12 cellular contexts compared by ENCODE assay signal in the genomic region with DNA sequence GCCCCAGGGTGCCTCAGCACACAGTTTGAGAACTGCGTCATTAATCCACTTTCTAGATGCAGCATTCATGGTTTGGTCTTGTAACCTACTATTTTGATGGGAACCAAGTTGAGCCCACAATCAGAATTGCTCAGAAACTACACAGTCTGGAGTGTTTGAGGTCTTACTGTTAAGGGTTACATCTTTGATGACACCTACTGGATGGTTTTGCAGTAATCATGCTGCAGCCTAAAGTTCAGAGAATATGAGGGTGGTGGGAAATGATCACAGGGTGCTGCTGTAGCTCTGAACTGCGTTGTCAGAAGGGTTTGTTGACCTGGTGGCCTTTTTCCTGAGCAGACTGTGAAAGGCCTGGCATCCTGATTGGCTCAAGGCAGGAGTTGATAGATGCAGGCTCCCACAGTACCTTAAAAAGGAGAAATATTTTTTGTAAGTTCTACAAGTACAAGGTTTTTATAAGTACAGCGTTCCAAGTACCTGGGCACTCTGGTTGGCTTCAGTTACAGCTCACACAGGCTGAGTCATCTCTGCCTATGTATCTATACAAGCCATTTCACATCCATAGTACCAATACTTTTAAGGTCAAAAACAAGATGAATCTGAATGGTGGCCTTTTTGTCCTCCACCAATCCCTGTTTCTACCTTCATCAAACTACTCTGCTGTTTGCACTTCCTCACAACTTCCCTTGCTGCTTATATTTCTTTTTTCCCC.
DNase-seq lines count a peak whose midpoint lies in the region; ATAC-seq, FAIRE-seq and TF ChIP-seq lines count a peak whose summit lies in the region.
"Had no signal": no experiment of that assay in that cellular context is flagged by ENCODE, and none has a peak within 500 bp of the region (broad histone marks: within the 10 kb centered on the region; RNA-seq: fewer than 3 reads in every experiment).

No MANE protein-coding gene starts in this region.

- H3K4me1 ChIP-seq in ascending aorta (peaks cover 0 to 4% of the 10 kb centered on the region in 2 donors), sigmoid colon (peaks cover 0 to 5% (median 0%) of the 10 kb centered on the region in 4 donors)

- H3K9me3 ChIP-seq in ascending aorta (no peaks in the 10 kb centered on the region), sigmoid colon (no peaks in the 10 kb centered on the region)
- H3K9me3 ChIP-seq: HAP-1, testis had no signal

- TF ChIP-seq EP300 in sigmoid colon (IDR thresholded peaks at IDR 0.05) = no peak

- intact Hi-C loops in ascending aorta (cut with DNase I) (loop anchor here (1.0 kb wide), 1 partner anchor 106 kb away; no protein-coding TSS in a partner anchor), sigmoid colon (cut with DNase I) (loop anchor here (2.0 kb wide), 1 partner anchor 106 kb away; no protein-coding TSS in a partner anchor)

- TF ChIP-seq POLR2A in GM12891 (IDR thresholded peaks at IDR 0.05; ENCODE audit: low read depth, low read length) (no peak), sigmoid colon (IDR thresholded peaks at IDR 0.05) (no peak)

- no peaks in the 10 kb centered on the region for H3K27me3 ChIP-seq in ascending aorta
- H3K27me3 ChIP-seq in sigmoid colon = no peaks in the 10 kb centered on the region
- H3K27me3 ChIP-seq: cardiac muscle cell, testis had no signal

- TF ChIP-seq CTCF in ascending aorta (IDR thresholded peaks at IDR 0.05) (no peak), omental fat pad (IDR thresholded peaks at IDR 0.05) (no peak), sigmoid colon (IDR thresholded peaks at IDR 0.05) (no peak)

- H3K36me3 ChIP-seq in ascending aorta (peaks cover 15 to 36% of the 10 kb centered on the region in 2 donors), sigmoid colon (peaks cover 0 to 77% (median 22%) of the 10 kb centered on the region in 4 donors)

- no peak for DNase-seq in GM12891 (ENCODE audit: insufficient read length, low spot score)
- peak; percentile 37 for DNase-seq in HT1080 (ENCODE audit: low read depth)
- DNase-seq in ascending aorta (ENCODE audit: low spot score in 2 of 2) = no peak
- DNase-seq in omental fat pad (ENCODE audit: low spot score) = no peak
- DNase-seq in DMS 273 treated with DMSO at 0.1 percent for 48 hours (lab: John Stamatoyannopoulos, UW) = no peak
- DNase-seq in sigmoid colon = no peak
- DNase-seq in SIG-M5 (lab: John Stamatoyannopoulos, UW) = no peak
- DNase-seq: NCI-H524 treated with DMSO at 0.1 percent for 48 hours had no signal

- FAIRE-seq in GM12891 (lab: Jason Lieb, UNC) = peak; percentile 13

- WGBS in sigmoid colon, 2 donors = 93 to 97% methylated on average over 3 of the region's 3 CpGs

- H3K4me3 ChIP-seq in ascending aorta (no peak overlapping the region), sigmoid colon (no peak overlapping the region)
- H3K4me3 ChIP-seq: cardiac muscle cell, HAP-1, testis had no signal

- H3K27ac ChIP-seq in ascending aorta = peak overlapping the region; percentile 31 to 61
- H3K27ac ChIP-seq in sigmoid colon = peak overlapping the region in 1 of 4 donors; percentile 12
- H3K27ac ChIP-seq: cardiac muscle cell, testis had no signal

- ATAC-seq in omental fat pad (ENCODE audit: low FRiP score) (peak; percentile 33), GM19455 (IDR thresholded peaks at IDR 0.05; ENCODE audit: unreplicated experiment) (no peak)

TF ChIP-seq in GM12891, 5 proteins besides CTCF, POLR2A, EP300 and RAD21:
- TF ChIP-seq PAX5 (IDR thresholded peaks at IDR 0.05; ENCODE audit: insufficient read depth, low read length, severe bottlenecking) (no peak), SPI1 (IDR thresholded peaks at IDR 0.05; ENCODE audit: low read depth, low read length) (no peak), POU2F2 (IDR thresholded peaks at IDR 0.05; ENCODE audit: low read depth, low read length) (no peak), TAF1 (IDR thresholded peaks at IDR 0.05; ENCODE audit: low read depth, low read length) (no peak), POLR2AphosphoS5 (IDR thresholded peaks at IDR 0.05; ENCODE audit: low read depth, low read length) (no peak)
